Comparison of ENCODE assay signal across 24 cellular contexts in genomic region chr13:103931885-103932284, GRCh38.
"Had no signal": no experiment of that assay in that cellular context is flagged by ENCODE, and none has a peak within 500 bp of the region (broad histone marks: within the 10 kb centered on the region; RNA-seq: fewer than 3 reads in every experiment).

No MANE protein-coding gene starts in this region.

- H3K9me3 ChIP-seq: ovary, psoas muscle, right lobe of liver, upper lobe of right lung, uterus had no signal

- H3K4me3 ChIP-seq: coronary artery, heart left ventricle, hepatocyte, lower lobe of right lung, ovary, psoas muscle, right lobe of liver, thoracic aorta, tibial nerve, upper lobe of right lung, uterus had no signal

- H3K27ac ChIP-seq: coronary artery, heart left ventricle, hepatocyte, lower lobe of right lung, ovary, psoas muscle, right lobe of liver, thoracic aorta, tibial nerve, upper lobe of right lung, uterus had no signal

- DNase-seq: dermis blood vessel endothelial cell; effector memory CD4-positive, alpha-beta T cell; heart left ventricle; kidney; left colon; left ventricle myocardium superior; lower lobe of right lung; naive thymus-derived CD8-positive, alpha-beta T cell; occipital lobe; ovary; posterior cingulate gyrus; psoas muscle; retina; right lobe of liver; small intestine; stimulated activated CD4-positive, alpha-beta T cell treated with anti-CD3 and anti-CD28 coated beads, Interleukin-15, amount 100 ng/mL, for 24 hours; stimulated activated CD4-positive, alpha-beta T cell treated with anti-CD3 and anti-CD28 coated beads, Interleukin-2, amount 100 ng/mL, for 48 hours; stimulated activated naive B cell treated with anti-CD40 and anti-IgM and Interleukin-4, amounts not matched to agents 10 μg/mL and 1 μg/mL and 100 μg/mL, for 72 hours; upper lobe of right lung; uterus had no signal

- H3K36me3 ChIP-seq: heart left ventricle, lower lobe of right lung, ovary, right lobe of liver, thoracic aorta, tibial nerve, upper lobe of right lung, uterus had no signal

- ATAC-seq: heart left ventricle; left colon; left ventricle myocardium superior; lower lobe of right lung; naive thymus-derived CD8-positive, alpha-beta T cell; psoas muscle; right lobe of liver; stimulated activated naive B cell treated with anti-CD40 and anti-IgM and Interleukin-4, amounts not matched to agents 10 μg/mL and 1 μg/mL and 100 μg/mL, for 72 hours; upper lobe of right lung had no signal

- H3K4me1 ChIP-seq: heart left ventricle, lower lobe of right lung, right lobe of liver, tibial nerve, upper lobe of right lung, uterus had no signal

- H3K27me3 ChIP-seq: heart left ventricle, hepatocyte, ovary, right lobe of liver, tibial nerve, upper lobe of right lung, uterus had no signal
